In the genomic region with DNA sequence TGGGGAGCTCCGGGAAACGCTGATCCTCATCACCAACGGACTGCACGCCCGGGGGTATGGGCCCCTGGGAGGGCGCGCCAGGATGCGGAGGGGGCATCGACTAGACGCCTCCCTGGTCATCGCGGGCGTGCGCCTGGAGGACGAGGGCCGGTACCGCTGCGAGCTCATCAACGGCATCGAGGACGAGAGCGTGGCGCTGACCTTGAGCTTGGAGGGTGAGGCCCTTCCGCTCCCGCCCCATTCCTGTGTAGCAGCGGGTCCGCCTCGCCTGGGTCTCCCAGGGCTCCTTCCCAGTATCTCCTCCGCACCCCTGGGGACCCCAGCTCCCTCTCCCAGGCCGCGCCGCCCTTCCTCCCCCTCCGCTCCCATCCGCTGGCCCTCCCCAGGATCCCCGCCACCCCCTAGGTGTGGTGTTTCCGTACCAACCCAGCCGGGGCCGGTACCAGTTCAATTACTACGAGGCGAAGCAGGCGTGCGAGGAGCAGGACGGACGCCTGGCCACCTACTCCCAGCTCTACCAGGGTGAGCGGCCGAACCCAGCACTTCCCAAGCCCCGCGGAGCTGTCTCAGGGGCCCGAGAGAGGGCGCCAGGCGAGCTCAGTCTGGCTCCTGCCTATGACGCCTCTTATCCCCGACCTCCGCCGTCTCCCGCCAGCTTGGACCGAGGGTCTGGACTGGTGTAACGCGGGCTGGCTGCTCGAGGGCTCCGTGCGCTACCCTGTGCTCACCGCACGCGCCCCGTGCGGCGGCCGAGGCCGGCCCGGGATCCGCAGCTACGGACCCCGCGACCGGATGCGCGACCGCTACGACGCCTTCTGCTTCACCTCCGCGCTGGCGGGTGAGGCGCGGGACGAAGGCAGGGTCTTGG, we compare ENCODE assay signal across 1 cellular context.
TF ChIP-seq lines count a peak whose summit lies in the region.

No MANE protein-coding gene starts in this region.

TF ChIP-seq in H1, 55 proteins besides CTCF, POLR2A, EP300 and RAD21:
- TF ChIP-seq TAF7 (optimal IDR thresholded peaks at IDR 0.05; ENCODE audit: borderline replicate concordance, low read depth, low read length) (peak; percentile 86), POLR2AphosphoS5 (IDR thresholded peaks at IDR 0.05; ENCODE audit: low read depth, low read length) (peak; percentile 33; the same call in 1 of the 2 replicates), SRF (IDR thresholded peaks at IDR 0.05; ENCODE audit: low read depth, low read length) (peak; percentile 56; the same call in 1 of the 2 replicates), RBBP5 (IDR thresholded peaks at IDR 0.05; ENCODE audit: borderline replicate concordance, low read depth, low read length) (peak; percentile 86; the same call in 1 of the 2 replicates), TBP (IDR thresholded peaks at IDR 0.05; ENCODE audit: low read depth, low read length) (peak; percentile 30; the same call in 1 of the 2 replicates), GTF2F1 (IDR thresholded peaks at IDR 0.05; ENCODE audit: borderline replicate concordance, low read depth, low read length) (no peak), MAFK (IDR thresholded peaks at IDR 0.05; ENCODE audit: low read depth, low read length) (no peak), RNF2 (IDR thresholded peaks at IDR 0.05; ENCODE audit: borderline replicate concordance, low read depth, low read length, missing control alignments, poor library complexity, severe bottlenecking) (peak; percentile 55), HDAC2 (IDR thresholded peaks at IDR 0.05; ENCODE audit: borderline replicate concordance in 1 of 2, low read depth in 2 of 2, low read length in 2 of 2) (no peak), CREB1 (IDR thresholded peaks at IDR 0.05) (peak; percentile 91), KDM4A (IDR thresholded peaks at IDR 0.05; ENCODE audit: low read depth, low read length, severe bottlenecking) (peak; percentile 96), ASH2L (IDR thresholded peaks at IDR 0.05; ENCODE audit: low read length) (peak; percentile 84), NANOG (IDR thresholded peaks at IDR 0.05; ENCODE audit: insufficient read depth, low read depth, low read length, poor library complexity, severe bottlenecking) (no peak), SIN3A (conservative IDR thresholded peaks at IDR 0.05 in 1 of 2, IDR thresholded peaks at IDR 0.05 in 1 of 2; ENCODE audit: low read depth in 1 of 2, low read length in 2 of 2) (0 out of 4 replicates have a peak, but pooled peaks of 1 of the 2 experiments have one; percentile 22), EZH2 (IDR thresholded peaks at IDR 0.05; ENCODE audit: low read depth, low read length, severe bottlenecking) (peak; percentile 82), SUZ12 (IDR thresholded peaks at IDR 0.05; ENCODE audit: low read length) (peak; percentile 85), NRF1 (IDR thresholded peaks at IDR 0.05; ENCODE audit: low read depth, low read length) (no peak), PHF8 (conservative IDR thresholded peaks at IDR 0.05; ENCODE audit: low read depth, low read length) (peak; percentile 29; the same call in 1 of the 2 replicates), SP2 (IDR thresholded peaks at IDR 0.05; ENCODE audit: low read length) (no peak), TAF1 (IDR thresholded peaks at IDR 0.05; ENCODE audit: low read depth, low read length) (peak; percentile 55)
- TF ChIP-seq, protein P1, sequence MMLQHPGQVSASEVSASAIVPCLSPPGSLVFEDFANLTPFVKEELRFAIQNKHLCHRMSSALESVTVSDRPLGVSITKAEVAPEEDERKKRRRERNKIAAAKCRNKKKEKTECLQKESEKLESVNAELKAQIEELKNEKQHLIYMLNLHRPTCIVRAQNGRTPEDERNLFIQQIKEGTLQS (IDR thresholded peaks at IDR 0.05; ENCODE audit: insufficient read depth, low read depth, low read length), result peak; percentile 58
- TF ChIP-seq, protein P2, sequence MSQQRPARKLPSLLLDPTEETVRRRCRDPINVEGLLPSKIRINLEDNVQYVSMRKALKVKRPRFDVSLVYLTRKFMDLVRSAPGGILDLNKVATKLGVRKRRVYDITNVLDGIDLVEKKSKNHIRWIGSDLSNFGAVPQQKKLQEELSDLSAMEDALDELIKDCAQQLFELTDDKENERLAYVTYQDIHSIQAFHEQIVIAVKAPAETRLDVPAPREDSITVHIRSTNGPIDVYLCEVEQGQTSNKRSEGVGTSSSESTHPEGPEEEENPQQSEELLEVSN (IDR thresholded peaks at IDR 0.05), result peak; percentile 95
- TF ChIP-seq, protein P3, sequence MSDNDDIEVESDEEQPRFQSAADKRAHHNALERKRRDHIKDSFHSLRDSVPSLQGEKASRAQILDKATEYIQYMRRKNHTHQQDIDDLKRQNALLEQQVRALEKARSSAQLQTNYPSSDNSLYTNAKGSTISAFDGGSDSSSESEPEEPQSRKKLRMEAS (IDR thresholded peaks at IDR 0.05), result peak; percentile 95
TF ChIP-seq in H1: peak in this region for 17.
